9 cellular contexts compared by ENCODE assay signal in genomic region chr14:35140718-35141581, GRCh38. TPM values are rescaled to one million over a fixed set of nuclear protein-coding genes. Genes with fewer than 3 reads are reported as not detected.
DNase-seq lines count a peak whose midpoint lies in the region; ATAC-seq and TF ChIP-seq lines count a peak whose summit lies in the region.
"Had no signal": no experiment of that assay in that cellular context is flagged by ENCODE, and none has a peak within 500 bp of the region (broad histone marks: within the 10 kb centered on the region; RNA-seq: fewer than 3 reads in every experiment).

No MANE protein-coding gene starts in this region.

- no peak overlapping the region for H3K4me3 ChIP-seq in tibial artery

- peaks cover 21% of the 10 kb centered on the region for H3K4me1 Mint-ChIP-seq in activated T-cell treated with anti-CD3 and anti-CD28 coated beads, Interleukin-2, amount 50 U/mL, for 72 hours (ENCODE audit: low read depth)

- no peak for ATAC-seq in activated T-cell treated with anti-CD3 and anti-CD28 coated beads, Interleukin-2, amount 50 U/mL, for 72 hours (replicated peaks in 1 of 2)
- ATAC-seq in HG02642 (IDR thresholded peaks at IDR 0.05; ENCODE audit: poor library complexity, unreplicated experiment) = no peak

- no peaks in the 10 kb centered on the region for H3K4me1 ChIP-seq in tibial artery

- peak overlapping the region; percentile 31 for H3K27ac Mint-ChIP-seq in activated T-cell treated with anti-CD3 and anti-CD28 coated beads, Interleukin-2, amount 50 U/mL, for 72 hours

- no peak for DNase-seq in activated T-cell treated with anti-CD3 and anti-CD28 coated beads, Interleukin-2, amount 50 U/mL, for 72 hours
- no peak for DNase-seq in activated T-cell treated with anti-CD3 and anti-CD28 coated beads, Interleukin-2, amount 50 U/mL, for 1 hour
- DNase-seq in NCI-H2227 (lab: John Stamatoyannopoulos, UW; ENCODE audit: unreplicated experiment) = peak; percentile 45
- peak; percentile 25 to 59 for DNase-seq in erythroblast (lab: John Stamatoyannopoulos, UW)
- DNase-seq in tibial artery = no peak
- no peak for DNase-seq in globus pallidus (ENCODE audit: low spot score)
- no peak for DNase-seq in AG08396 (ENCODE audit: low spot score)

- TF ChIP-seq CTCF in tibial artery (IDR thresholded peaks at IDR 0.05) = peak; percentile 43 to 65

- H3K36me3 ChIP-seq in tibial artery = no peaks in the 10 kb centered on the region

- no peaks in the 10 kb centered on the region for H3K9me3 Mint-ChIP-seq in activated T-cell treated with anti-CD3 and anti-CD28 coated beads, Interleukin-2, amount 50 U/mL, for 72 hours
- H3K9me3 Mint-ChIP-seq: stimulated activated naive CD8-positive, alpha-beta T cell treated with anti-CD3 and anti-CD28 coated beads, Interleukin-15, Interleukin-2, amounts not matched to agents 100 ng/mL and 50 ng/mL, for 24 hours had no signal

- H3K36me3 Mint-ChIP-seq in activated T-cell treated with anti-CD3 and anti-CD28 coated beads, Interleukin-2, amount 50 U/mL, for 72 hours (ENCODE audit: insufficient read depth in 2 of 2) = peaks cover 2 to 4% of the 10 kb centered on the region in 2 donors

- intact Hi-C loops in tibial artery (cut with DNase I; ENCODE audit: low total_unique reads) = loop anchor here (5.0 to 10.0 kb wide), 2 partner anchors 64 to 271 kb away; no protein-coding TSS in a partner anchor

- no peaks in the 10 kb centered on the region for H3K9me3 ChIP-seq in tibial artery

- H3K27me3 ChIP-seq in tibial artery = no peaks in the 10 kb centered on the region

- H3K27me3 Mint-ChIP-seq in activated T-cell treated with anti-CD3 and anti-CD28 coated beads, Interleukin-2, amount 50 U/mL, for 72 hours (ENCODE audit: low read depth) = no peaks in the 10 kb centered on the region
- H3K27me3 Mint-ChIP-seq: stimulated activated naive CD8-positive, alpha-beta T cell treated with anti-CD3 and anti-CD28 coated beads, Interleukin-15, Interleukin-2, amounts not matched to agents 100 ng/mL and 50 ng/mL, for 24 hours had no signal

- H3K27ac ChIP-seq in tibial artery = no peak overlapping the region

- H3K4me3 Mint-ChIP-seq in activated T-cell treated with anti-CD3 and anti-CD28 coated beads, Interleukin-2, amount 50 U/mL, for 72 hours = no peak overlapping the region
- H3K4me3 Mint-ChIP-seq: stimulated activated naive CD8-positive, alpha-beta T cell treated with anti-CD3 and anti-CD28 coated beads, Interleukin-15, Interleukin-2, amounts not matched to agents 100 ng/mL and 50 ng/mL, for 24 hours had no signal

- TF ChIP-seq POLR2A in erythroblast (IDR thresholded peaks at IDR 0.05; ENCODE audit: low read length) = no peak

RNA-seq across cellular contexts. Expression of gene PRORP, which starts 18.6 kb away (rescaled TPM):
- 10 to 100 TPM; 33.0 to 36.0 TPM for total RNA-seq in activated T-cell treated with anti-CD3 and anti-CD28 coated beads, Interleukin-2, amount 50 U/mL, for 72 hours

RNA-seq across cellular contexts. Expression of gene PPP2R3C, which starts 19.2 kb away (rescaled TPM):
- 10 to 100 TPM; 66.5 to 83.7 TPM for total RNA-seq in activated T-cell treated with anti-CD3 and anti-CD28 coated beads, Interleukin-2, amount 50 U/mL, for 72 hours

Comparison
In these comparisons a context has a peak if more than half of its experiments do, and no peak if none do; other contexts are left out.
1. DNase-seq: peak in NCI-H2227 (single experiment) and erythroblast (2 of 2); none in activated T-cell treated with anti-CD3 and anti-CD28 coated beads, Interleukin-2, amount 50 U/mL, for 72 hours (0 of 2), activated T-cell treated with anti-CD3 and anti-CD28 coated beads, Interleukin-2, amount 50 U/mL, for 1 hour (single experiment), tibial artery (0 of 2), globus pallidus (single experiment) and AG08396 (single experiment).